18 cellular contexts compared by ENCODE assay signal in genomic region chr5:83556190-83556589, GRCh38.
DNase-seq lines count a peak whose midpoint lies in the region; ATAC-seq and TF ChIP-seq lines count a peak whose summit lies in the region.
"Had no signal": no experiment of that assay in that cellular context is flagged by ENCODE, and none has a peak within 500 bp of the region (broad histone marks: within the 10 kb centered on the region; RNA-seq: fewer than 3 reads in every experiment).

No MANE protein-coding gene starts in this region.

- no peak for TF ChIP-seq CTCF in GM13977 (IDR thresholded peaks at IDR 0.05; ENCODE audit: extremely low read depth, insufficient read depth, missing control alignments)
- TF ChIP-seq CTCF in IMR-90 (conservative IDR thresholded peaks at IDR 0.05; ENCODE audit: low read depth, low read length) = no peak
- TF ChIP-seq CTCF in mammary epithelial cell (conservative IDR thresholded peaks at IDR 0.05 in 1 of 2, IDR thresholded peaks at IDR 0.05 in 1 of 2; ENCODE audit: extremely low read depth in 1 of 2, insufficient read depth in 1 of 2, low read depth in 1 of 2, low read length in 2 of 2) = no peak
- TF ChIP-seq CTCF in left ventricle myocardium inferior (IDR thresholded peaks at IDR 0.05; ENCODE audit: borderline replicate concordance) = no peak

- 0 out of 3 replicates have a peak overlapping the region, but pooled peaks have one; percentile 82 for H2BK15ac ChIP-seq in IMR-90 (ENCODE audit: low read depth, low read length)

- no peak for TF ChIP-seq POLR2A in IMR-90 (IDR thresholded peaks at IDR 0.05; ENCODE audit: low read depth, low read length)

- peak overlapping the region; percentile 33; the same call in 1 of the 2 replicates for H4K5ac ChIP-seq in IMR-90 (ENCODE audit: low read depth, low read length)

- CTCF ChIA-PET in IMR-90 (lab: Yijun Ruan, JAX) (no interaction called here), mammary epithelial cell (lab: Charles Lee; ENCODE audit: low non-redundant PET) (no interaction called here)

- H4K20me1 ChIP-seq in IMR-90 (ENCODE audit: insufficient read depth, low read length) = no peaks in the 10 kb centered on the region
- H4K20me1 ChIP-seq in mammary epithelial cell (ENCODE audit: insufficient read depth, low read length) = no peaks in the 10 kb centered on the region

- no peak overlapping the region for H3K23ac ChIP-seq in IMR-90 (ENCODE audit: low read depth, low read length)

- no peaks in the 10 kb centered on the region for H3K79me2 ChIP-seq in mammary epithelial cell (ENCODE audit: insufficient read depth, low read length)

- peaks cover 17% of the 10 kb centered on the region; the same call in 1 of the 2 replicates for H3K9me1 ChIP-seq in IMR-90 (ENCODE audit: insufficient read depth, low read length)

- DNase-seq in GM13977 (ENCODE audit: low spot score) = peak; percentile 5
- DNase-seq in IMR-90 = no peak
- DNase-seq in activated T-cell treated with anti-CD3 and anti-CD28 coated beads, Interleukin-2, amount 50 U/mL, for 24 hours = no peak
- DNase-seq in mammary epithelial cell = no peak
- DNase-seq in SJCRH30 = no peak
- DNase-seq in left ventricle myocardium inferior = no peak
- DNase-seq: activated CD4-positive, alpha-beta T cell treated with anti-CD3 and anti-CD28 coated beads for 36 hours; activated naive CD8-positive, alpha-beta T cell treated with anti-CD3 and anti-CD28 coated beads for 36 hours; CD4-positive, alpha-beta memory T cell; endodermal cell; foreskin melanocyte; NCI-H2107; NK-92 treated with Interleukin-12 subunit alpha and Interleukin-12 subunit beta, amount 100 ng/mL, for 24 hours; nucleus accumbens; stimulated activated naive B cell treated with anti-CD40 and anti-IgM and Interleukin-4, amounts not matched to agents 10 μg/mL and 1 μg/mL and 100 μg/mL, for 72 hours had no signal

- no peak for TF ChIP-seq RAD21 in IMR-90 (IDR thresholded peaks at IDR 0.05; ENCODE audit: low read length)

- H3K27me3 Mint-ChIP-seq in activated T-cell treated with anti-CD3 and anti-CD28 coated beads, Interleukin-2, amount 50 U/mL, for 24 hours = peaks cover 3% of the 10 kb centered on the region
- H3K27me3 Mint-ChIP-seq: stimulated activated naive B cell treated with anti-CD40 and anti-IgM and Interleukin-4, amounts not matched to agents 10 μg/mL and 1 μg/mL and 100 μg/mL, for 72 hours had no signal

- H4K8ac ChIP-seq in IMR-90 (ENCODE audit: low read depth in 2 of 2, low read length in 2 of 2) = no peak overlapping the region

- no peaks in the 10 kb centered on the region for H3K9me3 ChIP-seq in IMR-90 (ENCODE audit: control insufficient read depth, insufficient read depth, low read length)
- no peaks in the 10 kb centered on the region for H3K9me3 ChIP-seq in mammary epithelial cell (replicated peaks; ENCODE audit: insufficient read depth, low read length)
- no peaks in the 10 kb centered on the region for H3K9me3 ChIP-seq in SJCRH30 (replicated peaks)
- no peaks in the 10 kb centered on the region for H3K9me3 ChIP-seq in left ventricle myocardium inferior (replicated peaks)

- in situ Hi-C loops in GM13977 (cut with MboI; ENCODE audit: low pct_unique_long_range_greater_than_20kb, low sequenced_read_pairs, unreplicated experiment) = no loop called here
- in situ Hi-C loops in IMR-90 (cut with MboI; ENCODE audit: low sequenced_read_pairs) = loop anchor here (10.0 to 25.0 kb wide), 2 partner anchors 469 to 911 kb away; partner anchors contain the start of genes TMEM167A and XRCC4
- in situ Hi-C loops in mammary epithelial cell (cut with MboI; ENCODE audit: low sequenced_read_pairs in 2 of 2) = loop anchor here (25.0 kb wide), 2 partner anchors 919 to 1194 kb away; no protein-coding TSS in a partner anchor

- no peak overlapping the region for H3K9ac ChIP-seq in IMR-90 (ENCODE audit: low read depth, low read length)
- no peak overlapping the region for H3K9ac ChIP-seq in mammary epithelial cell (ENCODE audit: insufficient read depth, low read length)

- H3K4me3 Mint-ChIP-seq in activated T-cell treated with anti-CD3 and anti-CD28 coated beads, Interleukin-2, amount 50 U/mL, for 24 hours = no peak overlapping the region
- H3K4me3 Mint-ChIP-seq: activated CD4-positive, alpha-beta T cell treated with anti-CD3 and anti-CD28 coated beads for 36 hours; activated naive CD8-positive, alpha-beta T cell treated with anti-CD3 and anti-CD28 coated beads for 36 hours; CD4-positive, alpha-beta memory T cell; endodermal cell; GM23338; stimulated activated naive B cell treated with anti-CD40 and anti-IgM and Interleukin-4, amounts not matched to agents 10 μg/mL and 1 μg/mL and 100 μg/mL, for 72 hours had no signal

- H2BK5ac ChIP-seq in IMR-90 (ENCODE audit: low read depth, low read length, poor library complexity, severe bottlenecking) = no peak overlapping the region

- no peak overlapping the region for H3K56ac ChIP-seq in IMR-90 (ENCODE audit: extremely low read depth, insufficient read depth, low read length)

- no peaks in the 10 kb centered on the region for H3K9me3 Mint-ChIP-seq in activated T-cell treated with anti-CD3 and anti-CD28 coated beads, Interleukin-2, amount 50 U/mL, for 24 hours
- H3K9me3 Mint-ChIP-seq: activated naive CD8-positive, alpha-beta T cell treated with anti-CD3 and anti-CD28 coated beads for 36 hours; endodermal cell; GM23338; stimulated activated naive B cell treated with anti-CD40 and anti-IgM and Interleukin-4, amounts not matched to agents 10 μg/mL and 1 μg/mL and 100 μg/mL, for 72 hours had no signal

- no peak overlapping the region for H2AFZ ChIP-seq in IMR-90 (replicated peaks; ENCODE audit: low read length, poor library complexity)
- H2AFZ ChIP-seq in mammary epithelial cell (ENCODE audit: low read depth, low read length) = no peak overlapping the region
- H2AFZ ChIP-seq: GM23338 had no signal

- H3K4me2 ChIP-seq in IMR-90 (ENCODE audit: low read depth, low read length) = no peak overlapping the region
- no peak overlapping the region for H3K4me2 ChIP-seq in mammary epithelial cell (ENCODE audit: insufficient read depth, low read depth, low read length)
- H3K4me2 ChIP-seq: GM23338 had no signal

- BruUV-seq in IMR-90 (replicated peaks; lab: Mats Ljungman, UMichigan) (no TSS peak), mammary epithelial cell (replicated peaks; lab: Mats Ljungman, UMichigan) (no TSS peak)

- intact Hi-C loops in IMR-90 (cut with micrococcal nuclease) (no loop called here), mammary epithelial cell (cut with micrococcal nuclease) (no loop called here), left ventricle myocardium inferior (cut with micrococcal nuclease) (no loop called here)

- H2BK20ac ChIP-seq in IMR-90 (ENCODE audit: low read depth, low read length) = peak overlapping the region; percentile 1; the same call in 1 of the 2 replicates

- no peak overlapping the region for H4K91ac ChIP-seq in IMR-90 (ENCODE audit: insufficient read depth, low read depth, low read length)

- WGBS in IMR-90 (ENCODE audit: extremely low coverage in 2 of 2, insufficient read length in 1 of 2), 2 experiments = no CpG with 5 or more reads among the region's 3 CpGs
- WGBS in mammary epithelial cell (ENCODE audit: low coverage, missing lambda C conversion rate) = 100% methylated on average over 3 of the region's 3 CpGs

- H2BK120ac ChIP-seq in IMR-90 (ENCODE audit: low read depth, low read length) = no peak overlapping the region; the same call in 1 of the 2 replicates

- H3K4ac ChIP-seq in IMR-90 (ENCODE audit: low read depth, low read length) = no peak overlapping the region

- H3K36me3 ChIP-seq in IMR-90 (ENCODE audit: control insufficient read depth, insufficient read depth, low read length) (peaks cover 11% of the 10 kb centered on the region), mammary epithelial cell (ENCODE audit: insufficient read depth, low read length) (peaks cover 7% of the 10 kb centered on the region), SJCRH30 (peaks cover 56% of the 10 kb centered on the region), left ventricle myocardium inferior (no peaks in the 10 kb centered on the region)

- H2AK9ac ChIP-seq in IMR-90 (replicated peaks; ENCODE audit: low read depth, low read length, poor library complexity) = no peak overlapping the region

- H3K4me3 ChIP-seq in IMR-90 (ENCODE audit: insufficient read depth, low read depth, low read length) (no peak overlapping the region), mammary epithelial cell (replicated peaks in 1 of 3; ENCODE audit: insufficient read depth in 1 of 3, low read depth in 2 of 3, low read length in 3 of 3) (no peak overlapping the region), SJCRH30 (no peak overlapping the region), left ventricle myocardium inferior (no peak overlapping the region)
- H3K4me3 ChIP-seq: GM23338 had no signal

- H3K14ac ChIP-seq in IMR-90 (replicated peaks; ENCODE audit: low read depth, low read length) = no peak overlapping the region

- ATAC-seq in GM19351 (IDR thresholded peaks at IDR 0.05; ENCODE audit: unreplicated experiment) (peak; percentile 80), HG02678 (IDR thresholded peaks at IDR 0.05; ENCODE audit: unreplicated experiment) (peak; percentile 91), IMR-90 (ENCODE audit: low read depth) (no peak)
- ATAC-seq: activated CD4-positive, alpha-beta T cell treated with anti-CD3 and anti-CD28 coated beads for 36 hours; GM23338; stimulated activated naive B cell treated with anti-CD40 and anti-IgM and Interleukin-4, amounts not matched to agents 10 μg/mL and 1 μg/mL and 100 μg/mL, for 72 hours had no signal

- no peaks in the 10 kb centered on the region for H3K27me3 ChIP-seq in IMR-90 (ENCODE audit: control insufficient read depth, insufficient read depth, low read length)
- no peaks in the 10 kb centered on the region for H3K27me3 ChIP-seq in mammary epithelial cell (ENCODE audit: insufficient read depth, low read length)
- no peaks in the 10 kb centered on the region for H3K27me3 ChIP-seq in SJCRH30
- no peaks in the 10 kb centered on the region for H3K27me3 ChIP-seq in left ventricle myocardium inferior (ENCODE audit: low read depth)

- peaks cover 4% of the 10 kb centered on the region for H3K4me1 Mint-ChIP-seq in activated T-cell treated with anti-CD3 and anti-CD28 coated beads, Interleukin-2, amount 50 U/mL, for 24 hours (ENCODE audit: low read depth)
- H3K4me1 Mint-ChIP-seq: activated CD4-positive, alpha-beta T cell treated with anti-CD3 and anti-CD28 coated beads for 36 hours; activated naive CD8-positive, alpha-beta T cell treated with anti-CD3 and anti-CD28 coated beads for 36 hours; GM23338; stimulated activated naive B cell treated with anti-CD40 and anti-IgM and Interleukin-4, amounts not matched to agents 10 μg/mL and 1 μg/mL and 100 μg/mL, for 72 hours had no signal

- H3K79me1 ChIP-seq in IMR-90 (ENCODE audit: low read depth in 1 of 2, low read length in 2 of 2) = peaks cover 7 to 20% of the 10 kb centered on the region in 2 experiments

- H3K36me3 Mint-ChIP-seq in activated T-cell treated with anti-CD3 and anti-CD28 coated beads, Interleukin-2, amount 50 U/mL, for 24 hours (ENCODE audit: low read depth) = no peaks in the 10 kb centered on the region
- H3K36me3 Mint-ChIP-seq: activated naive CD8-positive, alpha-beta T cell treated with anti-CD3 and anti-CD28 coated beads for 36 hours; CD4-positive, alpha-beta memory T cell; stimulated activated naive B cell treated with anti-CD40 and anti-IgM and Interleukin-4, amounts not matched to agents 10 μg/mL and 1 μg/mL and 100 μg/mL, for 72 hours had no signal

- H3K18ac ChIP-seq in IMR-90 (ENCODE audit: low read depth, low read length) = peak overlapping the region; percentile 30; the same call in 1 of the 2 replicates

- H3K4me1 ChIP-seq in IMR-90 (ENCODE audit: control insufficient read depth, insufficient read depth, low read length) (peaks cover 21% of the 10 kb centered on the region), mammary epithelial cell (ENCODE audit: insufficient read depth, low read length) (peaks cover 12% of the 10 kb centered on the region), SJCRH30 (no peaks in the 10 kb centered on the region), left ventricle myocardium inferior (peaks cover 16% of the 10 kb centered on the region)

- H2AK5ac ChIP-seq in IMR-90 (ENCODE audit: low read depth, low read length) = no peak overlapping the region

- POLR2A ChIA-PET in IMR-90 (lab: Charles Lee; ENCODE audit: unreplicated experiment) = no interaction called here

- no peak overlapping the region for H3K27ac Mint-ChIP-seq in activated T-cell treated with anti-CD3 and anti-CD28 coated beads, Interleukin-2, amount 50 U/mL, for 24 hours
- H3K27ac Mint-ChIP-seq: activated CD4-positive, alpha-beta T cell treated with anti-CD3 and anti-CD28 coated beads for 36 hours; activated naive CD8-positive, alpha-beta T cell treated with anti-CD3 and anti-CD28 coated beads for 36 hours; CD4-positive, alpha-beta memory T cell; endodermal cell; GM23338; stimulated activated naive B cell treated with anti-CD40 and anti-IgM and Interleukin-4, amounts not matched to agents 10 μg/mL and 1 μg/mL and 100 μg/mL, for 72 hours had no signal

- dilution Hi-C loops in IMR-90 (cut with HindIII; ENCODE audit: low sequenced_read_pairs, unreplicated experiment) (no loop called here), mammary epithelial cell (cut with HindIII; ENCODE audit: low sequenced_read_pairs) (no loop called here)

- no peak overlapping the region for H3K27ac ChIP-seq in IMR-90 (ENCODE audit: insufficient read depth, low read length)
- no peak overlapping the region for H3K27ac ChIP-seq in mammary epithelial cell (ENCODE audit: insufficient read depth, low read depth, low read length)
- no peak overlapping the region for H3K27ac ChIP-seq in SJCRH30
- no peak overlapping the region for H3K27ac ChIP-seq in left ventricle myocardium inferior (replicated peaks)
